Comparison of ENCODE assay signal across 7 cellular contexts in genomic region chr12:71687172-71687571, GRCh38. TPM values are rescaled to one million over a fixed set of nuclear protein-coding genes. Genes with fewer than 3 reads are reported as not detected.
DNase-seq lines count a peak whose midpoint lies in the region; ATAC-seq and TF ChIP-seq lines count a peak whose summit lies in the region.
"Not testable (repeated sequence)": the region's sequence is repeated elsewhere in the genome, so short reads cannot be mapped to it uniquely, and the experiment has no call there.

No MANE protein-coding gene starts in this region.

- ATAC-seq in activated CD8-positive, alpha-beta memory T cell treated with anti-CD3 and anti-CD28 coated beads, Interleukin-2, amount 10 ng/mL, durations not matched to agents 7 days and 5 days: not testable (repeated sequence)

- H3F3A ChIP-seq in OCI-LY1 (ENCODE audit: insufficient read depth, low read length): peaks cover 14% of the 10 kb centered on the region

- H3K4me1 ChIP-seq in OCI-LY1 (ENCODE audit: insufficient read depth, low read length, severe bottlenecking) (peaks cover 65% of the 10 kb centered on the region), skeletal muscle tissue (ENCODE audit: control insufficient read depth in 3 of 3, insufficient read depth in 3 of 3, low read length in 3 of 3) (peaks cover 18 to 22% (median 22%) of the 10 kb centered on the region in 3 donors)
- H3K4me1 ChIP-seq in mucosa of stomach (ENCODE audit: control insufficient read depth, insufficient read depth, low read length): not testable (repeated sequence)

- H3K9me3 ChIP-seq in OCI-LY1 (ENCODE audit: low read length); mucosa of stomach (ENCODE audit: control insufficient read depth, low read length); skeletal muscle tissue (ENCODE audit: control insufficient read depth in 3 of 3, low read length in 3 of 3): not testable (repeated sequence)

- not testable (repeated sequence) for H2AFZ ChIP-seq in OCI-LY1 (ENCODE audit: low read length)

- DNase-seq in GM12864 (ENCODE audit: low read depth); activated CD8-positive, alpha-beta memory T cell treated with anti-CD3 and anti-CD28 coated beads, Interleukin-2, amount 10 ng/mL, durations not matched to agents 7 days and 5 days; choroid plexus epithelial cell (ENCODE audit: low read depth); glutamatergic neuron: not testable (repeated sequence)

- TF ChIP-seq CTCF in GM12864 (IDR thresholded peaks at IDR 0.05; ENCODE audit: low read depth, low read length, missing control alignments); OCI-LY1 (IDR thresholded peaks at IDR 0.05; ENCODE audit: low read length); choroid plexus epithelial cell (conservative IDR thresholded peaks at IDR 0.05; ENCODE audit: low read depth, low read length); glutamatergic neuron (IDR thresholded peaks at IDR 0.05; ENCODE audit: partially characterized antibody, unreplicated experiment): not testable (repeated sequence)

- peak overlapping the region; percentile 99 for H3K27ac ChIP-seq in OCI-LY1 (ENCODE audit: low read depth, low read length, poor library complexity, severe bottlenecking)
- H3K27ac ChIP-seq in skeletal muscle tissue (ENCODE audit: low read depth, low read length): not testable (repeated sequence)

- H3K36me3 ChIP-seq in OCI-LY1 (ENCODE audit: insufficient read depth, low read length); mucosa of stomach (ENCODE audit: control insufficient read depth, insufficient read depth, low read length); skeletal muscle tissue (ENCODE audit: control insufficient read depth in 3 of 3, insufficient read depth in 3 of 3, low read length in 3 of 3): not testable (repeated sequence)

- not testable (repeated sequence) for H3K27me3 ChIP-seq in OCI-LY1 (ENCODE audit: insufficient read depth, low read length); mucosa of stomach (ENCODE audit: control insufficient read depth, insufficient read depth, low read length); skeletal muscle tissue (ENCODE audit: control insufficient read depth in 3 of 3, insufficient read depth in 3 of 3, low read length in 3 of 3)

- H3K4me2 ChIP-seq in OCI-LY1 (ENCODE audit: low read length): peak overlapping the region; percentile 80

- H3K9me2 ChIP-seq in OCI-LY1 (ENCODE audit: low read depth, low read length): not testable (repeated sequence)

- H3K36me3 Mint-ChIP-seq in activated CD8-positive, alpha-beta memory T cell treated with anti-CD3 and anti-CD28 coated beads, Interleukin-2, amount 10 ng/mL, durations not matched to agents 7 days and 5 days; glutamatergic neuron (ENCODE audit: unreplicated experiment): not testable (repeated sequence)

- peak overlapping the region; percentile 76 for H3K9ac ChIP-seq in OCI-LY1 (ENCODE audit: low read length)
- H3K9ac ChIP-seq in mucosa of stomach (ENCODE audit: low read length): peak overlapping the region; percentile 78
- H3K9ac ChIP-seq in skeletal muscle tissue (ENCODE audit: low read depth in 1 of 3, low read length in 3 of 3): peak overlapping the region; percentile 86 to 92 (median 88)

- H3K4me3 Mint-ChIP-seq in activated CD8-positive, alpha-beta memory T cell treated with anti-CD3 and anti-CD28 coated beads, Interleukin-2, amount 10 ng/mL, durations not matched to agents 7 days and 5 days: peak overlapping the region; percentile 93
- H3K4me3 Mint-ChIP-seq in glutamatergic neuron (ENCODE audit: unreplicated experiment): peak overlapping the region; percentile 63

- peaks cover 31% of the 10 kb centered on the region for H3K4me1 Mint-ChIP-seq in activated CD8-positive, alpha-beta memory T cell treated with anti-CD3 and anti-CD28 coated beads, Interleukin-2, amount 10 ng/mL, durations not matched to agents 7 days and 5 days
- not testable (repeated sequence) for H3K4me1 Mint-ChIP-seq in glutamatergic neuron (ENCODE audit: low read depth, unreplicated experiment)

- H3K79me2 ChIP-seq in OCI-LY1 (ENCODE audit: insufficient read depth, low read length): not testable (repeated sequence)

- not testable (repeated sequence) for H3K9me3 Mint-ChIP-seq in activated CD8-positive, alpha-beta memory T cell treated with anti-CD3 and anti-CD28 coated beads, Interleukin-2, amount 10 ng/mL, durations not matched to agents 7 days and 5 days (ENCODE audit: low read depth); glutamatergic neuron (ENCODE audit: unreplicated experiment)

- not testable (repeated sequence) for H3K27ac Mint-ChIP-seq in activated CD8-positive, alpha-beta memory T cell treated with anti-CD3 and anti-CD28 coated beads, Interleukin-2, amount 10 ng/mL, durations not matched to agents 7 days and 5 days; glutamatergic neuron (ENCODE audit: unreplicated experiment)

- peak overlapping the region; percentile 78 for H3K4me3 ChIP-seq in GM12864 (ENCODE audit: low read depth, low read length)
- H3K4me3 ChIP-seq in OCI-LY1 (ENCODE audit: low read depth, low read length, poor library complexity, severe bottlenecking): peak overlapping the region; percentile 76
- peak overlapping the region; percentile 74 for H3K4me3 ChIP-seq in choroid plexus epithelial cell (ENCODE audit: low read depth, low read length)
- H3K4me3 ChIP-seq in mucosa of stomach (ENCODE audit: low read length): peak overlapping the region; percentile 85
- H3K4me3 ChIP-seq in skeletal muscle tissue (ENCODE audit: low read length in 3 of 3): peak overlapping the region; percentile 86 to 96 (median 90)

- not testable (repeated sequence) for H3K27me3 Mint-ChIP-seq in activated CD8-positive, alpha-beta memory T cell treated with anti-CD3 and anti-CD28 coated beads, Interleukin-2, amount 10 ng/mL, durations not matched to agents 7 days and 5 days; glutamatergic neuron (ENCODE audit: unreplicated experiment)

- not testable (repeated sequence) for H4K20me1 ChIP-seq in OCI-LY1 (ENCODE audit: insufficient read depth, low read length)

- CTCF ChIA-PET in activated CD8-positive, alpha-beta memory T cell treated with anti-CD3 and anti-CD28 coated beads, Interleukin-2, amount 10 ng/mL, durations not matched to agents 7 days and 5 days (lab: Charles Lee): interaction anchor here (1.1 to 5.3 kb wide), 6 partner anchors 9 to 61 kb away, joined by 3 to 45 read pairs (median 9); partner anchors contain the start of genes THAP2 and ZFC3H1

RNA-seq across cellular contexts. Expression of gene TMEM19, which starts 1.3 kb away (rescaled TPM):
- 10 to 100 TPM; 16.5 to 16.6 TPM for total RNA-seq in activated CD8-positive, alpha-beta memory T cell treated with anti-CD3 and anti-CD28 coated beads, Interleukin-2, amount 10 ng/mL, durations not matched to agents 7 days and 5 days
- total RNA-seq in glutamatergic neuron (ENCODE audit: unreplicated experiment): 13.7 TPM
- total RNA-seq in skeletal muscle tissue: 36.0 TPM

RNA-seq across cellular contexts. Expression of gene THAP2, which starts 23.1 kb away (rescaled TPM):
- total RNA-seq in activated CD8-positive, alpha-beta memory T cell treated with anti-CD3 and anti-CD28 coated beads, Interleukin-2, amount 10 ng/mL, durations not matched to agents 7 days and 5 days: 1 to 10 TPM; 6.9 to 8.1 TPM
- total RNA-seq in glutamatergic neuron (ENCODE audit: unreplicated experiment) (7.9 TPM), skeletal muscle tissue (5.2 TPM)

RNA-seq across cellular contexts. Expression of gene ZFC3H1, which starts 23.5 kb away (rescaled TPM):
- 10 to 100 TPM; 54.6 to 79.2 TPM for total RNA-seq in activated CD8-positive, alpha-beta memory T cell treated with anti-CD3 and anti-CD28 coated beads, Interleukin-2, amount 10 ng/mL, durations not matched to agents 7 days and 5 days
- 66.7 TPM for total RNA-seq in glutamatergic neuron (ENCODE audit: unreplicated experiment)
- total RNA-seq in skeletal muscle tissue: 25.1 TPM
